9 cellular contexts compared by ENCODE assay signal in genomic region chr3:69212411-69213160, GRCh38.
DNase-seq lines count a peak whose midpoint lies in the region; ATAC-seq and TF ChIP-seq lines count a peak whose summit lies in the region.
"Had no signal": no experiment of that assay in that cellular context is flagged by ENCODE, and none has a peak within 500 bp of the region (broad histone marks: within the 10 kb centered on the region; RNA-seq: fewer than 3 reads in every experiment).

No MANE protein-coding gene starts in this region.

- H3K4me2 ChIP-seq in hepatocyte, result no peak overlapping the region

- H4K20me1 ChIP-seq in hepatocyte (ENCODE audit: insufficient read depth, poor library complexity, severe bottlenecking), result no peaks in the 10 kb centered on the region

- H3K27me3 Mint-ChIP-seq in T-helper 1 cell treated with Interleukin-12 subunit alpha and Interleukin-12 subunit beta and Interleukin-4 antibody, amounts not matched to agents 30 μg/mL and 1 μg/mL, for 36 hours (ENCODE audit: low read depth), result no peaks in the 10 kb centered on the region

- H2AFZ ChIP-seq in hepatocyte, result no peak overlapping the region

- no peaks in the 10 kb centered on the region for H3K9me2 ChIP-seq in hepatocyte (replicated peaks; ENCODE audit: insufficient read depth)

- ATAC-seq in GM19025 (IDR thresholded peaks at IDR 0.05; ENCODE audit: low read depth, unreplicated experiment) (peak; percentile 64), HG03066 (IDR thresholded peaks at IDR 0.05; ENCODE audit: low read depth, unreplicated experiment) (peak; percentile 72), GM19023 (IDR thresholded peaks at IDR 0.05; ENCODE audit: unreplicated experiment) (no peak), HG03571 (IDR thresholded peaks at IDR 0.05; ENCODE audit: unreplicated experiment) (no peak)

- peak overlapping the region; percentile 88 for H3K27ac Mint-ChIP-seq in T-helper 1 cell treated with Interleukin-12 subunit alpha and Interleukin-12 subunit beta and Interleukin-4 antibody, amounts not matched to agents 30 μg/mL and 1 μg/mL, for 36 hours

- no peaks in the 10 kb centered on the region for H3K27me3 ChIP-seq in hepatocyte

- H3K4me1 Mint-ChIP-seq in T-helper 1 cell treated with Interleukin-12 subunit alpha and Interleukin-12 subunit beta and Interleukin-4 antibody, amounts not matched to agents 30 μg/mL and 1 μg/mL, for 36 hours (ENCODE audit: low read depth), result peaks cover 48% of the 10 kb centered on the region

- DNase-seq in hepatocyte (ENCODE audit: low spot score), result peak; percentile 47
- DNase-seq in NCI-H1436 treated with DMSO at 0.1 percent for 48 hours (lab: John Stamatoyannopoulos, UW), result no peak
- DNase-seq in stimulated activated naive CD4-positive, alpha-beta T cell (lab: John Stamatoyannopoulos, UW), result no peak

- no peaks in the 10 kb centered on the region for H3K9me3 ChIP-seq in hepatocyte (ENCODE audit: low read depth)

- peaks cover 3% of the 10 kb centered on the region for H3K9me3 Mint-ChIP-seq in T-helper 1 cell treated with Interleukin-12 subunit alpha and Interleukin-12 subunit beta and Interleukin-4 antibody, amounts not matched to agents 30 μg/mL and 1 μg/mL, for 36 hours

- H3K79me2 ChIP-seq in hepatocyte, result no peaks in the 10 kb centered on the region

- H3K36me3 ChIP-seq in hepatocyte (replicated peaks; ENCODE audit: insufficient read depth, low read depth), result no peaks in the 10 kb centered on the region

- WGBS in hepatocyte (ENCODE audit: low lambda C conversion rate, missing lambda C conversion rate), result 76% methylated on average over 3 of the region's 3 CpGs

- TF ChIP-seq CTCF in hepatocyte (IDR thresholded peaks at IDR 0.05; ENCODE audit: poor library complexity), result no peak

- H3K4me3 ChIP-seq in hepatocyte, result no peak overlapping the region
- H3K4me3 ChIP-seq: skin epidermis had no signal

- H3K27ac ChIP-seq in hepatocyte, result peak overlapping the region; percentile 42

- H3K4me1 ChIP-seq in hepatocyte (ENCODE audit: insufficient read depth), result peaks cover 14% of the 10 kb centered on the region

- peak overlapping the region; percentile 29 for H3K4me3 Mint-ChIP-seq in T-helper 1 cell treated with Interleukin-12 subunit alpha and Interleukin-12 subunit beta and Interleukin-4 antibody, amounts not matched to agents 30 μg/mL and 1 μg/mL, for 36 hours

- H3K36me3 Mint-ChIP-seq in T-helper 1 cell treated with Interleukin-12 subunit alpha and Interleukin-12 subunit beta and Interleukin-4 antibody, amounts not matched to agents 30 μg/mL and 1 μg/mL, for 36 hours (ENCODE audit: low read depth), result peaks cover 26% of the 10 kb centered on the region

Comparison
In these comparisons a context has a peak if more than half of its experiments do, and no peak if none do; other contexts are left out.
1. ATAC-seq: peak in GM19025 (single experiment) and HG03066 (single experiment); none in GM19023 (single experiment) and HG03571 (single experiment).